Comparison of ENCODE assay signal across 30 cellular contexts in the genomic region with DNA sequence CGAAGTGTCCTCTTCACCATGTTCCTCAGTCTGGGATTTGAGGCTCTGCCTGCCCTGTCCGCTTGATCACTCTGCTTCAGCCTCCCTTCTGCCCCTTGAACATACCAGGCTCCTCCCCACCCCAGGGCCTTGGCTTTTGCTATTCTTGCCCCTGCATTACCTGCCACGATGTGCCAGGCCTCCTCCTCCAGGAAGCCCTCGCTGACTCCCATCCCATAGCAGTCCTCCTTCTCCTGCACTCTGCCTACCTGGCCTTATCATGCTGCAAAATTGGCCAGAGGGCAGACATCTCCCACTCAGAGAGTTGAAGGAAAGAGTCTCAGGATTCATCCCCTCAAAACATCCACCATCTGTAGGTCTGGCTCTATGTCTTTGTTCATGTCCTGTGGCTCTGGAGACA. TPM values are rescaled to one million over a fixed set of nuclear protein-coding genes. Genes with fewer than 3 reads are reported as not detected.
DNase-seq lines count a peak whose midpoint lies in the region; ATAC-seq, FAIRE-seq and TF ChIP-seq lines count a peak whose summit lies in the region.
"Had no signal": no experiment of that assay in that cellular context is flagged by ENCODE, and none has a peak within 500 bp of the region (broad histone marks: within the 10 kb centered on the region; RNA-seq: fewer than 3 reads in every experiment).

No MANE protein-coding gene starts in this region.

- no TSS peak for BruUV-seq in Calu3 (replicated peaks; lab: Mats Ljungman, UMichigan)
- BruUV-seq in GM12878 (replicated peaks; lab: Mats Ljungman, UMichigan), result no TSS peak

- peak overlapping the region; percentile 65 for H3K27ac Mint-ChIP-seq in T-helper 1 cell treated with Interleukin-12 subunit alpha and Interleukin-12 subunit beta and Interleukin-4 antibody, amounts not matched to agents 30 μg/mL and 1 μg/mL, for 36 hours
- H3K27ac Mint-ChIP-seq in Calu3 (ENCODE audit: unreplicated experiment), result peak overlapping the region; percentile 63
- peak overlapping the region; percentile 88 for H3K27ac Mint-ChIP-seq in nephron progenitor cell
- H3K27ac Mint-ChIP-seq: activated naive CD8-positive, alpha-beta T cell treated with anti-CD3 and anti-CD28 coated beads, Interleukin-2, amount 50 U/mL, for 24 hours; GM23338 had no signal

- CTCF ChIA-PET in Calu3 (lab: Charles Lee), result interaction anchor here (0.6 kb wide), 1 partner anchor 1459 kb away, joined by 8 read pairs; no protein-coding TSS in a partner anchor
- CTCF ChIA-PET in GM12878 (lab: Yijun Ruan, JAX), result interaction anchor here (0.6 to 3.6 kb wide), 10 partner anchors 8 to 428 kb away, joined by 3 to 50 read pairs (median 12); partner anchors contain the start of genes GMIP, NDUFA13 and ZNF93

- no peaks in the 10 kb centered on the region for H3K27me3 Mint-ChIP-seq in T-helper 1 cell treated with Interleukin-12 subunit alpha and Interleukin-12 subunit beta and Interleukin-4 antibody, amounts not matched to agents 30 μg/mL and 1 μg/mL, for 36 hours (ENCODE audit: low read depth)
- H3K27me3 Mint-ChIP-seq in Calu3 (ENCODE audit: unreplicated experiment), result no peaks in the 10 kb centered on the region
- H3K27me3 Mint-ChIP-seq in nephron progenitor cell (ENCODE audit: low read depth, poor library complexity), result peaks cover 14% of the 10 kb centered on the region
- H3K27me3 Mint-ChIP-seq: activated CD4-positive, alpha-beta T cell treated with anti-CD3 and anti-CD28 coated beads, Interleukin-2, amount 10 ng/mL, durations not matched to agents 7 days and 5 days; activated naive CD8-positive, alpha-beta T cell treated with anti-CD3 and anti-CD28 coated beads, Interleukin-2, amount 50 U/mL, for 24 hours; effector memory CD8-positive, alpha-beta T cell; T-cell had no signal

- H3K36me3 ChIP-seq in GM12878 (ENCODE audit: control insufficient read depth in 2 of 2, insufficient read depth in 2 of 2, low read length in 1 of 2) (peaks cover 3 to 21% of the 10 kb centered on the region in 2 experiments), suprapubic skin (peaks cover 33% of the 10 kb centered on the region), transverse colon (peaks cover 0 to 8% (median 0%) of the 10 kb centered on the region in 4 donors)

- TF ChIP-seq POLR2A in GM12878 (IDR thresholded peaks at IDR 0.05; ENCODE audit: low read depth, low read length) (peak; percentile 24), suprapubic skin (IDR thresholded peaks at IDR 0.05) (no peak), transverse colon (IDR thresholded peaks at IDR 0.05) (no peak)

- no peak for ATAC-seq in GM12878
- ATAC-seq: activated naive CD8-positive, alpha-beta T cell treated with anti-CD3 and anti-CD28 coated beads, Interleukin-2, amount 50 U/mL, for 24 hours; effector memory CD8-positive, alpha-beta T cell; heart right ventricle; left cardiac atrium; right lobe of liver; T-cell had no signal

- no peaks in the 10 kb centered on the region for H3K79me2 ChIP-seq in GM12878 (ENCODE audit: control insufficient read depth, insufficient read depth, low read length)
- H3K79me2 ChIP-seq: parathyroid adenoma had no signal

- peaks cover 9% of the 10 kb centered on the region for H3K4me1 Mint-ChIP-seq in T-helper 1 cell treated with Interleukin-12 subunit alpha and Interleukin-12 subunit beta and Interleukin-4 antibody, amounts not matched to agents 30 μg/mL and 1 μg/mL, for 36 hours (ENCODE audit: low read depth)
- H3K4me1 Mint-ChIP-seq in Calu3 (ENCODE audit: low read depth, unreplicated experiment) (peaks cover 10% of the 10 kb centered on the region), nephron progenitor cell (peaks cover 57% of the 10 kb centered on the region)

- no peak overlapping the region for H3K4me2 ChIP-seq in GM12878 (ENCODE audit: control insufficient read depth, insufficient read depth)
- H3K4me2 ChIP-seq: GM23338 had no signal

- TF ChIP-seq CTCF in Calu3 (IDR thresholded peaks at IDR 0.05; ENCODE audit: unreplicated experiment), result no peak
- TF ChIP-seq CTCF in GM12878 (IDR thresholded peaks at IDR 0.05 in 2 of 3, conservative IDR thresholded peaks at IDR 0.05 in 1 of 3; ENCODE audit: control insufficient read depth in 2 of 3, extremely low read depth in 1 of 3, insufficient read depth in 1 of 3, low read depth in 3 of 3, low read length in 3 of 3), result no peak
- TF ChIP-seq CTCF in nephron progenitor cell (IDR thresholded peaks at IDR 0.05), result no peak
- TF ChIP-seq CTCF in GM13976 (IDR thresholded peaks at IDR 0.05; ENCODE audit: borderline replicate concordance, control extremely low read depth, extremely low read depth, insufficient read depth, missing control alignments), result no peak
- no peak for TF ChIP-seq CTCF in suprapubic skin (IDR thresholded peaks at IDR 0.05)
- no peak for TF ChIP-seq CTCF in transverse colon (IDR thresholded peaks at IDR 0.05)

- SMC1A ChIA-PET in GM12878 (lab: Charles Lee; ENCODE audit: uncharacterized antibody, unreplicated experiment), result interaction anchor here (1.8 to 2.3 kb wide), 2 partner anchors 114 to 131 kb away, joined by 6 to 21 read pairs; partner anchors contain the start of gene GMIP

- H3K4me3 Mint-ChIP-seq in T-helper 1 cell treated with Interleukin-12 subunit alpha and Interleukin-12 subunit beta and Interleukin-4 antibody, amounts not matched to agents 30 μg/mL and 1 μg/mL, for 36 hours, result no peak overlapping the region
- H3K4me3 Mint-ChIP-seq in Calu3 (ENCODE audit: low read depth, unreplicated experiment) (no peak overlapping the region), nephron progenitor cell (no peak overlapping the region)
- H3K4me3 Mint-ChIP-seq: activated CD4-positive, alpha-beta T cell treated with anti-CD3 and anti-CD28 coated beads, Interleukin-2, amount 10 ng/mL, durations not matched to agents 7 days and 5 days; activated naive CD8-positive, alpha-beta T cell treated with anti-CD3 and anti-CD28 coated beads, Interleukin-2, amount 50 U/mL, for 24 hours; effector memory CD8-positive, alpha-beta T cell; GM23338; T-cell had no signal

- POLR2A ChIA-PET in GM12878 (lab: Charles Lee), result interaction anchor here (0.6 to 1.5 kb wide), 4 partner anchors 16 to 89 kb away, joined by 3 to 5 read pairs (median 4); no protein-coding TSS in a partner anchor

- DNase-seq in T-helper 1 cell (no peak), Calu3 (no peak), GM12878 (ENCODE audit: low read depth, low spot score) (no peak), nephron progenitor cell (no peak), GM13976 (ENCODE audit: low spot score) (no peak), suprapubic skin (ENCODE audit: low spot score in 2 of 2) (no peak), transverse colon (no peak)
- DNase-seq: activated CD4-positive, alpha-beta T cell treated with anti-CD3 and anti-CD28 coated beads, Interleukin-2, amount 10 ng/mL, durations not matched to agents 7 days and 5 days; activated naive CD8-positive, alpha-beta T cell treated with anti-CD3 and anti-CD28 coated beads, Interleukin-2, amount 50 U/mL, for 24 hours; effector memory CD8-positive, alpha-beta T cell; GDM1; heart right ventricle; Kasumi-1; left cardiac atrium; MV-4-11; NCI-H1694; NCI-H526 treated with DMSO at 0.1 percent for 48 hours; right lobe of liver; SJCRH30; stimulated activated CD4-positive, alpha-beta T cell treated with anti-CD3 and anti-CD28 coated beads, Interleukin-12 subunit alpha, Interleukin-12 subunit beta, amount 100 ng/mL, for 4 hours; stimulated activated CD4-positive, alpha-beta T cell treated with anti-CD3 and anti-CD28 coated beads, Interleukin-4, amount 100 ng/mL, for 24 hours; stimulated activated naive CD4-positive, alpha-beta T cell treated with Interleukin-2 at 50 U/mL for 16 hours; T-cell; thyroid gland had no signal

- H3K9me3 ChIP-seq in GM12878 (replicated peaks; ENCODE audit: control insufficient read depth, insufficient read depth, low read length) (no peaks in the 10 kb centered on the region), suprapubic skin (no peaks in the 10 kb centered on the region), transverse colon (no peaks in the 10 kb centered on the region)
- H3K9me3 ChIP-seq: heart right ventricle, right lobe of liver, SJCRH30, thyroid gland had no signal

- WGBS in GM12878 (ENCODE audit: insufficient coverage, insufficient replicate concordance, low lambda C conversion rate, missing lambda C conversion rate), result 89% methylated on average over 4 of the region's 4 CpGs
- WGBS in suprapubic skin, result 70% methylated on average over 4 of the region's 4 CpGs
- WGBS in transverse colon (ENCODE audit: low coverage in 1 of 2), 2 donors, result 88 to 100% methylated on average over 2 to 4 of the region's 4 CpGs

- in situ Hi-C loops in GM12878 (cut with MboI) (loop anchor here (25.0 kb wide), 4 partner anchors 881 to 1506 kb away; partner anchors contain the start of genes ZNF66 and ZNF737), GM13976 (cut with MboI; ENCODE audit: low sequenced_read_pairs, unreplicated experiment) (loop anchor here (10.0 to 25.0 kb wide), 2 partner anchors 424 to 756 kb away; no protein-coding TSS in a partner anchor), transverse colon (cut with MboI; ENCODE audit: low pct_ligation_motif_present in 1 of 4, low pct_unique_long_range_greater_than_20kb in 1 of 4, low sequenced_read_pairs in 3 of 4) (loop anchor here (5.0 to 25.0 kb wide), 5 partner anchors 106 to 756 kb away; partner anchors contain the start of genes GMIP (in 4 of the 4) and LPAR2 (in 1 of the 4))

- no peak overlapping the region for H2AFZ ChIP-seq in GM12878 (ENCODE audit: control insufficient read depth, low read depth, low read length)
- H2AFZ ChIP-seq: GM23338, parathyroid adenoma had no signal

- H3K9me3 Mint-ChIP-seq in T-helper 1 cell treated with Interleukin-12 subunit alpha and Interleukin-12 subunit beta and Interleukin-4 antibody, amounts not matched to agents 30 μg/mL and 1 μg/mL, for 36 hours, result no peaks in the 10 kb centered on the region
- peaks cover 5% of the 10 kb centered on the region for H3K9me3 Mint-ChIP-seq in Calu3 (ENCODE audit: low read depth, unreplicated experiment)
- no peaks in the 10 kb centered on the region for H3K9me3 Mint-ChIP-seq in nephron progenitor cell
- H3K9me3 Mint-ChIP-seq: activated CD4-positive, alpha-beta T cell treated with anti-CD3 and anti-CD28 coated beads, Interleukin-2, amount 10 ng/mL, durations not matched to agents 7 days and 5 days; activated naive CD8-positive, alpha-beta T cell treated with anti-CD3 and anti-CD28 coated beads, Interleukin-2, amount 50 U/mL, for 24 hours; effector memory CD8-positive, alpha-beta T cell; GM23338; T-cell had no signal

- H3K9ac ChIP-seq in GM12878 (ENCODE audit: control insufficient read depth, insufficient read depth, low read length), result no peak overlapping the region
- H3K9ac ChIP-seq: parathyroid adenoma had no signal

- peaks cover 9% of the 10 kb centered on the region for H3K36me3 Mint-ChIP-seq in T-helper 1 cell treated with Interleukin-12 subunit alpha and Interleukin-12 subunit beta and Interleukin-4 antibody, amounts not matched to agents 30 μg/mL and 1 μg/mL, for 36 hours (ENCODE audit: low read depth)
- H3K36me3 Mint-ChIP-seq in Calu3 (ENCODE audit: insufficient read depth, unreplicated experiment), result peaks cover 21% of the 10 kb centered on the region
- peaks cover 23% of the 10 kb centered on the region for H3K36me3 Mint-ChIP-seq in nephron progenitor cell (ENCODE audit: low read depth)

- TF ChIP-seq EP300 in GM12878 (IDR thresholded peaks at IDR 0.05; ENCODE audit: borderline replicate concordance in 1 of 2, control insufficient read depth in 1 of 2, low read depth in 2 of 2, low read length in 2 of 2) (no peak), suprapubic skin (IDR thresholded peaks at IDR 0.05) (no peak), transverse colon (IDR thresholded peaks at IDR 0.05; ENCODE audit: low read depth) (no peak)

- no peak for FAIRE-seq in GM12878 (lab: Jason Lieb, UNC)
- FAIRE-seq: RCC 7860 had no signal

- peaks cover 9% of the 10 kb centered on the region for H3K4me1 ChIP-seq in GM12878 (ENCODE audit: control insufficient read depth, insufficient read depth, low read length)
- peaks cover 7% of the 10 kb centered on the region for H3K4me1 ChIP-seq in suprapubic skin
- H3K4me1 ChIP-seq in transverse colon, result peaks cover 0 to 8% (median 7%) of the 10 kb centered on the region in 4 donors
- H3K4me1 ChIP-seq: parathyroid adenoma, SJCRH30 had no signal

- intact Hi-C loops in Calu3 (cut with micrococcal nuclease; ENCODE audit: unreplicated experiment), result loop anchor here (10.0 kb wide), 1 partner anchor 424 kb away; no protein-coding TSS in a partner anchor
- intact Hi-C loops in GM12878 (cut with micrococcal nuclease; ENCODE audit: unreplicated experiment), result no loop called here
- intact Hi-C loops in transverse colon (cut with DNase I; ENCODE audit: low total_unique reads), result loop anchor here (10.0 kb wide), 1 partner anchor 424 kb away; no protein-coding TSS in a partner anchor

- no peaks in the 10 kb centered on the region for H3K27me3 ChIP-seq in GM12878 (replicated peaks in 1 of 2; ENCODE audit: control insufficient read depth in 2 of 2, insufficient read depth in 2 of 2, low read length in 1 of 2)
- no peaks in the 10 kb centered on the region for H3K27me3 ChIP-seq in suprapubic skin
- H3K27me3 ChIP-seq in transverse colon, result no peaks in the 10 kb centered on the region
- H3K27me3 ChIP-seq: heart right ventricle, right lobe of liver, SJCRH30, thyroid gland had no signal

- TF ChIP-seq RAD21 in GM12878 (IDR thresholded peaks at IDR 0.05; ENCODE audit: insufficient read depth, low read depth, low read length), result no peak

- H4K20me1 ChIP-seq in GM12878 (ENCODE audit: control insufficient read depth, insufficient read depth), result no peaks in the 10 kb centered on the region

- RAD21 ChIA-PET in GM12878 (lab: Charles Lee; ENCODE audit: unreplicated experiment), result interaction anchor here (1.3 to 3.5 kb wide), 3 partner anchors 23 to 113 kb away, joined by 3 to 22 read pairs (median 18); partner anchors contain the start of gene GMIP

- H3K27ac ChIP-seq in GM12878 (ENCODE audit: control insufficient read depth, insufficient read depth) (no peak overlapping the region), suprapubic skin (no peak overlapping the region), transverse colon (no peak overlapping the region)
- H3K27ac ChIP-seq: 22Rv1, coronary artery, heart right ventricle, parathyroid adenoma, right lobe of liver, SJCRH30, thyroid gland had no signal

- H3K4me3 ChIP-seq in GM12878 (no peak overlapping the region), suprapubic skin (no peak overlapping the region), transverse colon (no peak overlapping the region)
- H3K4me3 ChIP-seq: coronary artery, GM23338, heart right ventricle, right lobe of liver, SJCRH30, thyroid gland had no signal

RNA-seq across cellular contexts. Expression of gene YJEFN3, which starts 2.2 kb away (rescaled TPM):
- total RNA-seq in Calu3 (2022) (10.4 and 12.9 TPM in 2 replicates), GM12878 (2014; rRNA removed) (0.96 and 0.98 TPM in 2 replicates), GM12878 (2014; rRNA removed; fragmentation: Illumina TruSeq; extraction: Trizol) (1.2 and 1.4 TPM in 2 replicates), GM12878 (2021) (5.6 and 5.9 TPM in 2 replicates), suprapubic skin (10 to 100 TPM in 1 of 4 donors, 1 to 10 TPM in 3; 1.1 to 12.0 (median 1.7) TPM), transverse colon (1 to 10 TPM; 3.5 to 6.0 (median 4.0) TPM)
- total RNA-seq in GM12878 (2013; cell fraction: nucleolus; rRNA removed), result 6.9 and 7.3 TPM in 2 replicates
- polyA plus RNA-seq in GM12878 (2011; ENCODE audit: low read depth), result 1.0 TPM
- polyA plus RNA-seq in GM12878 (2011; rRNA removed) (2.4 and 2.6 TPM in 2 replicates), GM12878 (2014; fragmentation: Illumina TruSeq; extraction: Trizol) (4.6 and 5.2 TPM in 2 replicates), GM12878 (2014; fragmentation: Nextera tagmentation; extraction: Ambion mirVana) (under 1 TPM; 0.05 to 0.08 TPM), GM12878 (2014; rRNA removed) (5.5 and 6.2 TPM in 2 replicates), GM12878 (2016; fragmentation: Nextera tagmentation; extraction: Ambion mirVana) (1 to 10 TPM; 6.3 to 6.9 TPM)
- 1.6 and 4.3 TPM in 2 replicates for polyA plus RNA-seq in GM12878 (2011; cell fraction: cytosol; rRNA removed)
- polyA plus RNA-seq in GM12878 (2011; cell fraction: nucleus; rRNA removed), result 37.2 and 59.5 TPM in 2 replicates
- polyA plus RNA-seq in GM12878 (2012), result 3.6 and 5.1 TPM in 2 replicates
- 0.95 and 1.4 TPM in 2 replicates for polyA minus RNA-seq in GM12878 (2011; rRNA and poly(A)+ RNA removed)
- polyA minus RNA-seq in GM12878 (2011; cell fraction: cytosol; rRNA and poly(A)+ RNA removed), result 1.2 and 1.4 TPM in 2 replicates
- polyA minus RNA-seq in GM12878 (2011; cell fraction: nucleus; rRNA and poly(A)+ RNA removed), result 1.8 and 7.4 TPM in 2 replicates

RNA-seq across cellular contexts. Expression of gene CILP2, which starts 7.2 kb away (rescaled TPM):
- total RNA-seq in Calu3 (2022) (1.3 and 1.7 TPM in 2 replicates), GM12878 (2014; rRNA removed) (0.06 TPM in 1 of 2 replicates, not detected in the other), GM12878 (2014; rRNA removed; fragmentation: Illumina TruSeq; extraction: Trizol) (not detected in 2 replicates), GM12878 (2021) (0.05 TPM in 1 of 2 replicates, not detected in the other), suprapubic skin (under 1 TPM; 0.15 to 0.44 (median 0.21) TPM), transverse colon (under 1 TPM in 1 of 4 donors, not detected in 3; 0.48 TPM)
- 0.34 and 0.77 TPM in 2 replicates for total RNA-seq in GM12878 (2013; cell fraction: nucleolus; rRNA removed)
- not detected for polyA plus RNA-seq in GM12878 (2011; ENCODE audit: low read depth)
- polyA plus RNA-seq in GM12878 (2011; rRNA removed) (not detected in 2 replicates), GM12878 (2014; fragmentation: Illumina TruSeq; extraction: Trizol) (not detected in 2 replicates), GM12878 (2014; fragmentation: Nextera tagmentation; extraction: Ambion mirVana) (not detected), GM12878 (2014; rRNA removed) (0.08 TPM in 1 of 2 replicates, not detected in the other), GM12878 (2016; fragmentation: Nextera tagmentation; extraction: Ambion mirVana) (under 1 TPM in 1 of 2 experiments, not detected in 1; 0.05 TPM)
- polyA plus RNA-seq in GM12878 (2011; cell fraction: cytosol; rRNA removed), result 0.05 TPM in 1 of 2 replicates, not detected in the other
- polyA plus RNA-seq in GM12878 (2011; cell fraction: nucleus; rRNA removed), result 0.12 and 0.16 TPM in 2 replicates
- polyA plus RNA-seq in GM12878 (2012), result 0.11 and 0.12 TPM in 2 replicates
- not detected in 2 replicates for polyA minus RNA-seq in GM12878 (2011; rRNA and poly(A)+ RNA removed)
- polyA minus RNA-seq in GM12878 (2011; cell fraction: cytosol; rRNA and poly(A)+ RNA removed), result not detected in 2 replicates
- polyA minus RNA-seq in GM12878 (2011; cell fraction: nucleus; rRNA and poly(A)+ RNA removed), result not detected in 2 replicates

RNA-seq across cellular contexts. Expression of gene NDUFA13, which starts 14.9 kb away (rescaled TPM):
- total RNA-seq in Calu3 (2022), result 191 and 193 TPM in 2 replicates
- total RNA-seq in GM12878 (2013; cell fraction: nucleolus; rRNA removed), result 144 and 157 TPM in 2 replicates
- total RNA-seq in GM12878 (2014; rRNA removed), result 263 and 284 TPM in 2 replicates
- 303 and 329 TPM in 2 replicates for total RNA-seq in GM12878 (2014; rRNA removed; fragmentation: Illumina TruSeq; extraction: Trizol)
- 462 and 473 TPM in 2 replicates for total RNA-seq in GM12878 (2021)
- 1,149 TPM for polyA plus RNA-seq in GM12878 (2011; ENCODE audit: low read depth)
- polyA plus RNA-seq in GM12878 (2011; rRNA removed), result 282 and 475 TPM in 2 replicates
- 834 and 1,057 TPM in 2 replicates for polyA plus RNA-seq in GM12878 (2011; cell fraction: cytosol; rRNA removed)
- 373 and 417 TPM in 2 replicates for polyA plus RNA-seq in GM12878 (2011; cell fraction: nucleus; rRNA removed)
- 244 and 350 TPM in 2 replicates for polyA plus RNA-seq in GM12878 (2012)
- polyA plus RNA-seq in GM12878 (2014; fragmentation: Illumina TruSeq; extraction: Trizol), result 53.4 and 224 TPM in 2 replicates
- polyA plus RNA-seq in GM12878 (2014; fragmentation: Nextera tagmentation; extraction: Ambion mirVana), result 100 to 1,000 TPM; 232 to 449 TPM
- polyA plus RNA-seq in GM12878 (2014; rRNA removed), result 528 and 564 TPM in 2 replicates
- polyA plus RNA-seq in GM12878 (2016; fragmentation: Nextera tagmentation; extraction: Ambion mirVana), result 100 to 1,000 TPM; 566 to 586 TPM
- polyA minus RNA-seq in GM12878 (2011; rRNA and poly(A)+ RNA removed), result 117 and 160 TPM in 2 replicates
- 69.2 and 95.4 TPM in 2 replicates for polyA minus RNA-seq in GM12878 (2011; cell fraction: cytosol; rRNA and poly(A)+ RNA removed)
- polyA minus RNA-seq in GM12878 (2011; cell fraction: nucleus; rRNA and poly(A)+ RNA removed), result 44.1 and 69.0 TPM in 2 replicates
- total RNA-seq in suprapubic skin, result 100 to 1,000 TPM in 3 of 4 donors, 10 to 100 TPM in 1; 94.4 to 160 (median 109) TPM
- total RNA-seq in transverse colon, result 100 to 1,000 TPM in 1 of 4 donors, 10 to 100 TPM in 3; 21.1 to 100 (median 76.0) TPM

RNA-seq across cellular contexts. Expression of gene TSSK6, which starts 15.5 kb away (rescaled TPM):
- total RNA-seq in Calu3 (2022) (2.8 and 3.1 TPM in 2 replicates), GM12878 (2014; rRNA removed) (0.82 and 1.6 TPM in 2 replicates), GM12878 (2014; rRNA removed; fragmentation: Illumina TruSeq; extraction: Trizol) (0.49 and 0.55 TPM in 2 replicates), GM12878 (2021) (2.3 and 2.9 TPM in 2 replicates), suprapubic skin (1 to 10 TPM; 1.9 to 3.8 (median 3.0) TPM), transverse colon (10 to 100 TPM in 2 of 4 donors, 1 to 10 TPM in 2; 2.6 to 10.5 (median 6.8) TPM)
- total RNA-seq in GM12878 (2013; cell fraction: nucleolus; rRNA removed), result 10.2 and 12.0 TPM in 2 replicates
- 0.58 TPM for polyA plus RNA-seq in GM12878 (2011; ENCODE audit: low read depth)
- polyA plus RNA-seq in GM12878 (2011; rRNA removed) (0.76 and 1.5 TPM in 2 replicates), GM12878 (2014; fragmentation: Illumina TruSeq; extraction: Trizol) (0.06 TPM in 1 of 2 replicates, not detected in the other), GM12878 (2014; fragmentation: Nextera tagmentation; extraction: Ambion mirVana) (not detected), GM12878 (2014; rRNA removed) (3.6 and 3.7 TPM in 2 replicates), GM12878 (2016; fragmentation: Nextera tagmentation; extraction: Ambion mirVana) (under 1 TPM; 0.38 to 0.47 TPM)
- 3.1 and 4.8 TPM in 2 replicates for polyA plus RNA-seq in GM12878 (2011; cell fraction: cytosol; rRNA removed)
- polyA plus RNA-seq in GM12878 (2011; cell fraction: nucleus; rRNA removed), result 12.7 and 13.5 TPM in 2 replicates
- polyA plus RNA-seq in GM12878 (2012), result 1.7 and 2.8 TPM in 2 replicates
- polyA minus RNA-seq in GM12878 (2011; rRNA and poly(A)+ RNA removed), result 1.7 and 5.9 TPM in 2 replicates
- 2.1 and 3.7 TPM in 2 replicates for polyA minus RNA-seq in GM12878 (2011; cell fraction: cytosol; rRNA and poly(A)+ RNA removed)
- 13.4 and 18.7 TPM in 2 replicates for polyA minus RNA-seq in GM12878 (2011; cell fraction: nucleus; rRNA and poly(A)+ RNA removed)
